In genomic region chr22:50474711-50475651, GRCh38 we compare ENCODE assay signal across 8 cellular contexts. TPM values are rescaled to one million over a fixed set of nuclear protein-coding genes. Genes with fewer than 3 reads are reported as not detected.
A peak's percentile ranks its signal among the peaks of the same experiment; 100 is the strongest.
DNase-seq lines count a peak whose midpoint lies in the region; ATAC-seq and TF ChIP-seq lines count a peak whose summit lies in the region.

TSS of gene SBF1 (minus strand) at chr22:50475035. CDS start at chr22:50474840, 195 bp downstream.

- H3K27ac Mint-ChIP-seq in activated CD4-positive, alpha-beta T cell treated with anti-CD3 and anti-CD28 coated beads, Interleukin-2, amount 10 ng/mL, durations not matched to agents 7 days and 5 days = peak within 1 kb of the TSS; percentile 88

- H3K27ac ChIP-seq in AG04450 (ENCODE audit: low read depth, low read length) (peak within 1 kb of the TSS; percentile 75), coronary artery (peak within 1 kb of the TSS; percentile 78 to 85), layer of hippocampus (ENCODE audit: low read depth, low read length) (peak within 1 kb of the TSS; percentile 71)

- CTCF ChIA-PET in AG04450 (lab: Charles Lee) = no interaction called here
- CTCF ChIA-PET in activated CD4-positive, alpha-beta T cell treated with anti-CD3 and anti-CD28 coated beads, Interleukin-2, amount 10 ng/mL, durations not matched to agents 7 days and 5 days (lab: Charles Lee) = interaction anchor here (0.9 to 1.3 kb wide), 2 partner anchors 34 to 145 kb away, joined by 3 to 4 read pairs; no protein-coding TSS in a partner anchor

- H3K27me3 Mint-ChIP-seq in activated CD4-positive, alpha-beta T cell treated with anti-CD3 and anti-CD28 coated beads, Interleukin-2, amount 10 ng/mL, durations not matched to agents 7 days and 5 days = peaks cover 4% of the 10 kb centered on the region

- POLR2A ChIA-PET in AG04450 (lab: Yijun Ruan, JAX) = interaction anchor here (0.5 to 0.7 kb wide), 2 partner anchors 100 to 156 kb away, joined by 4 to 6 read pairs; no protein-coding TSS in a partner anchor
- POLR2A ChIA-PET in activated CD4-positive, alpha-beta T cell treated with anti-CD3 and anti-CD28 coated beads, Interleukin-2, amount 10 ng/mL, durations not matched to agents 7 days and 5 days (lab: Charles Lee) = no interaction called here

- peaks cover 16% of the 10 kb centered on the region for H3K36me3 Mint-ChIP-seq in activated CD4-positive, alpha-beta T cell treated with anti-CD3 and anti-CD28 coated beads, Interleukin-2, amount 10 ng/mL, durations not matched to agents 7 days and 5 days (ENCODE audit: low read depth)

- no peaks in the 10 kb centered on the region for H3K9me3 Mint-ChIP-seq in activated CD4-positive, alpha-beta T cell treated with anti-CD3 and anti-CD28 coated beads, Interleukin-2, amount 10 ng/mL, durations not matched to agents 7 days and 5 days

- H3K4me3 ChIP-seq in AG04450 (ENCODE audit: low read depth, low read length) (peak within 1 kb of the TSS; percentile 69), coronary artery (peak within 1 kb of the TSS; percentile 92)

- peak within 1 kb of the TSS; percentile 89 for H3K4me3 Mint-ChIP-seq in activated CD4-positive, alpha-beta T cell treated with anti-CD3 and anti-CD28 coated beads, Interleukin-2, amount 10 ng/mL, durations not matched to agents 7 days and 5 days

- TF ChIP-seq CTCF in AG04450 (IDR thresholded peaks at IDR 0.05; ENCODE audit: low read depth, low read length) = no peak
- no peak for TF ChIP-seq CTCF in coronary artery (IDR thresholded peaks at IDR 0.05)

- no peaks in the 10 kb centered on the region; the same call in 1 of the 2 replicates for H3K9me3 ChIP-seq in AG04450 (ENCODE audit: control insufficient read depth, insufficient read depth, low read length)

- ATAC-seq in GM18907 (IDR thresholded peaks at IDR 0.05; ENCODE audit: unreplicated experiment) (peak; percentile 62), HG03196 (IDR thresholded peaks at IDR 0.05; ENCODE audit: unreplicated experiment) (peak; percentile 62)

- peaks cover 5% of the 10 kb centered on the region for H3K27me3 ChIP-seq in AG04450 (ENCODE audit: control insufficient read depth, insufficient read depth, low read length)
- H3K27me3 ChIP-seq in layer of hippocampus (ENCODE audit: control insufficient read depth, insufficient read depth, low read length) = no peaks in the 10 kb centered on the region

- DNase-seq in AG04450 (ENCODE audit: low read depth, low spot score) (peak; percentile 48), NCI-H524 treated with DMSO at 0.1 percent for 48 hours (lab: John Stamatoyannopoulos, UW) (peak; percentile 16), coronary artery (ENCODE audit: low spot score) (peak; percentile 89)
- peak; percentile 89 for DNase-seq in activated CD4-positive, alpha-beta T cell treated with anti-CD3 and anti-CD28 coated beads, Interleukin-2, amount 10 ng/mL, durations not matched to agents 7 days and 5 days
- peak; percentile 69 to 74 for DNase-seq in stimulated activated CD4-positive, alpha-beta T cell treated with anti-CD3 and anti-CD28 coated beads, Interleukin-1b, Interleukin-23, amount 100 ng/mL, for 1 hour (ENCODE audit: low read depth in 2 of 2)

- H3K4me1 Mint-ChIP-seq in activated CD4-positive, alpha-beta T cell treated with anti-CD3 and anti-CD28 coated beads, Interleukin-2, amount 10 ng/mL, durations not matched to agents 7 days and 5 days = peaks cover 55% of the 10 kb centered on the region

RNA-seq across cellular contexts. Expression of gene SBF1, which starts in this region (rescaled TPM):
- polyA plus RNA-seq in AG04450 (2011; rRNA removed) = 16.4 and 20.5 TPM in 2 replicates
- polyA minus RNA-seq in AG04450 (2011; rRNA and poly(A)+ RNA removed) = 41.7 and 50.4 TPM in 2 replicates
- total RNA-seq in activated CD4-positive, alpha-beta T cell treated with anti-CD3 and anti-CD28 coated beads, Interleukin-2, amount 10 ng/mL, durations not matched to agents 7 days and 5 days = 100 to 1,000 TPM; 211 to 224 TPM

Comparison
In these comparisons a context has a peak if more than half of its experiments do, and no peak if none do; other contexts are left out.
1. Peak in every context shown above with its lines: DNase-seq, ATAC-seq, H3K4me3 ChIP-seq and H3K27ac ChIP-seq.
2. DNase-seq: peak in every context shown above with its lines; median percentile 89 in activated CD4-positive, alpha-beta T cell treated with anti-CD3 and anti-CD28 coated beads, Interleukin-2, amount 10 ng/mL, durations not matched to agents 7 days and 5 days; 89 in coronary artery; 72 in stimulated activated CD4-positive, alpha-beta T cell treated with anti-CD3 and anti-CD28 coated beads, Interleukin-1b, Interleukin-23, amount 100 ng/mL, for 1 hour; 48 in AG04450; 16 in NCI-H524 treated with DMSO at 0.1 percent for 48 hours.